Comparison of ENCODE assay signal across 27 cellular contexts in genomic region chr1:79877086-79877485, GRCh38.
"Had no signal": no experiment of that assay in that cellular context is flagged by ENCODE, and none has a peak within 500 bp of the region (broad histone marks: within the 10 kb centered on the region; RNA-seq: fewer than 3 reads in every experiment).

No MANE protein-coding gene starts in this region.

- H3K27ac ChIP-seq: colonic mucosa, coronary artery, dorsolateral prefrontal cortex, epithelial cell of prostate, esophagus muscularis mucosa, esophagus squamous epithelium, foreskin keratinocyte, gastrocnemius medialis, gastroesophageal sphincter, heart left ventricle, heart right ventricle, hepatocyte had no signal

- DNase-seq: colonic mucosa; cortex of kidney; dermis blood vessel endothelial cell; dorsolateral prefrontal cortex; effector CD4-positive, alpha-beta T cell; effector CD8-positive, alpha-beta T cell; effector memory CD4-positive, alpha-beta T cell; effector memory CD8-positive, alpha-beta T cell; endodermal cell; erythroblast; esophagus squamous epithelium; foreskin fibroblast; foreskin keratinocyte; foreskin melanocyte; gastrocnemius medialis; glutamatergic neuron; head of caudate nucleus; heart left ventricle; heart right ventricle had no signal

- H3K27me3 ChIP-seq: colonic mucosa, dorsolateral prefrontal cortex, esophagus muscularis mucosa, esophagus squamous epithelium, foreskin keratinocyte, gastrocnemius medialis, gastroesophageal sphincter, heart left ventricle, heart right ventricle, hepatocyte had no signal

- H3K4me1 ChIP-seq: colonic mucosa, esophagus muscularis mucosa, esophagus squamous epithelium, foreskin keratinocyte, gastrocnemius medialis, gastroesophageal sphincter, heart left ventricle, heart right ventricle had no signal

- FAIRE-seq: endometrium, endothelial cell of umbilical vein, frontal cortex had no signal

- H3K36me3 ChIP-seq: colonic mucosa, esophagus muscularis mucosa, esophagus squamous epithelium, gastrocnemius medialis, gastroesophageal sphincter, heart left ventricle, heart right ventricle had no signal

- H3K4me3 ChIP-seq: colonic mucosa, coronary artery, dorsolateral prefrontal cortex, esophagus muscularis mucosa, esophagus squamous epithelium, gastrocnemius medialis, gastroesophageal sphincter, heart left ventricle, heart right ventricle, hepatocyte had no signal

- H3K9me3 ChIP-seq: colonic mucosa, gastrocnemius medialis, gastroesophageal sphincter had no signal
